Comparison of ENCODE assay signal across 11 cellular contexts in genomic region chr2:97742381-97742847, GRCh38. TPM values are rescaled to one million over a fixed set of nuclear protein-coding genes. Genes with fewer than 3 reads are reported as not detected.
A peak's percentile ranks its signal among the peaks of the same experiment; 100 is the strongest.
DNase-seq lines count a peak whose midpoint lies in the region; ATAC-seq, FAIRE-seq and TF ChIP-seq lines count a peak whose summit lies in the region.
"Had no signal": no experiment of that assay in that cellular context is flagged by ENCODE, and none has a peak within 500 bp of the region (broad histone marks: within the 10 kb centered on the region; RNA-seq: fewer than 3 reads in every experiment).

No MANE protein-coding gene starts in this region.

- H3K9me3 ChIP-seq in astrocyte (ENCODE audit: insufficient read depth, low read depth, low read length) (no peaks in the 10 kb centered on the region), neural progenitor cell (ENCODE audit: low read depth) (no peaks in the 10 kb centered on the region), hepatocyte (ENCODE audit: low read depth) (no peaks in the 10 kb centered on the region)
- H3K9me3 ChIP-seq in naive thymus-derived CD4-positive, alpha-beta T cell (ENCODE audit: control insufficient read depth in 2 of 3, low read length in 3 of 3), result no peaks in the 10 kb centered on the region
- H3K9me3 ChIP-seq: ovary, vagina had no signal

- no peak overlapping the region for H3K4me3 ChIP-seq in astrocyte (ENCODE audit: insufficient read depth, low read depth, low read length)
- no peak overlapping the region for H3K4me3 ChIP-seq in naive thymus-derived CD4-positive, alpha-beta T cell (ENCODE audit: low read length)
- H3K4me3 ChIP-seq in neural progenitor cell, result no peak overlapping the region
- H3K4me3 ChIP-seq in hepatocyte, result no peak overlapping the region
- H3K4me3 ChIP-seq: ovary, vagina had no signal

- no peak for DNase-seq in activated CD4-positive, CD25-positive, alpha-beta regulatory T cell (lab: John Stamatoyannopoulos, UW)
- DNase-seq in RKO (ENCODE audit: low spot score) (peak; percentile 3), astrocyte (ENCODE audit: low read depth) (no peak), neural progenitor cell (ENCODE audit: low spot score) (no peak), NCI-H187 treated with DMSO at 0.1 percent for 48 hours (lab: John Stamatoyannopoulos, UW) (no peak), hepatocyte (ENCODE audit: low spot score) (no peak)
- DNase-seq in naive thymus-derived CD4-positive, alpha-beta T cell, result peak in 2 of 9 donors; percentile 4 to 49
- DNase-seq: NCI-H2227 treated with DMSO at 0.1 percent for 48 hours, ovary had no signal

- CTCF ChIA-PET in naive thymus-derived CD4-positive, alpha-beta T cell (lab: Charles Lee), result interaction anchor here (0.7 to 4.8 kb wide), 6 partner anchors 21 to 45 kb away, joined by 3 to 15 read pairs (median 3); no protein-coding TSS in a partner anchor

- H4K20me1 ChIP-seq in astrocyte (ENCODE audit: insufficient read depth, low read length), result no peaks in the 10 kb centered on the region
- no peaks in the 10 kb centered on the region for H4K20me1 ChIP-seq in neural progenitor cell (ENCODE audit: low read depth)
- H4K20me1 ChIP-seq in hepatocyte (ENCODE audit: insufficient read depth, poor library complexity, severe bottlenecking), result no peaks in the 10 kb centered on the region

- H3K9me2 ChIP-seq in hepatocyte (replicated peaks; ENCODE audit: insufficient read depth), result no peaks in the 10 kb centered on the region

- no peak overlapping the region for H2AFZ ChIP-seq in astrocyte (ENCODE audit: low read depth, low read length)
- H2AFZ ChIP-seq in neural progenitor cell (replicated peaks), result no peak overlapping the region
- no peak overlapping the region for H2AFZ ChIP-seq in hepatocyte

- peaks cover 12% of the 10 kb centered on the region for H3K4me1 Mint-ChIP-seq in astrocyte (ENCODE audit: low read depth, unreplicated experiment)
- peaks cover 51 to 82% (median 69%) of the 10 kb centered on the region in 7 donors for H3K4me1 Mint-ChIP-seq in naive thymus-derived CD4-positive, alpha-beta T cell
- peaks cover 6% of the 10 kb centered on the region for H3K4me1 Mint-ChIP-seq in neural progenitor cell

- H3F3A ChIP-seq in neural progenitor cell (ENCODE audit: low read depth), result no peaks in the 10 kb centered on the region

- H3K4me2 ChIP-seq in astrocyte (ENCODE audit: low read length), result peak overlapping the region; percentile 9
- no peak overlapping the region for H3K4me2 ChIP-seq in neural progenitor cell
- no peak overlapping the region for H3K4me2 ChIP-seq in hepatocyte

- peak; percentile 34 to 48 for ATAC-seq in activated CD4-positive, CD25-positive, alpha-beta regulatory T cell treated with anti-CD3 and anti-CD28 coated beads, Interleukin-2, amount 50 U/mL, for 24 hours
- peak; percentile 54 for ATAC-seq in naive thymus-derived CD4-positive, alpha-beta T cell

- H3K36me3 ChIP-seq in astrocyte (ENCODE audit: insufficient read depth, low read length), result no peaks in the 10 kb centered on the region
- peaks cover 10 to 39% (median 13%) of the 10 kb centered on the region in 3 experiments for H3K36me3 ChIP-seq in naive thymus-derived CD4-positive, alpha-beta T cell (ENCODE audit: control insufficient read depth in 2 of 3, insufficient read depth in 3 of 3, low read length in 3 of 3)
- H3K36me3 ChIP-seq in neural progenitor cell, result no peaks in the 10 kb centered on the region
- no peaks in the 10 kb centered on the region for H3K36me3 ChIP-seq in hepatocyte (replicated peaks; ENCODE audit: insufficient read depth, low read depth)
- H3K36me3 ChIP-seq: ovary, vagina had no signal

- no peak for TF ChIP-seq CTCF in astrocyte (IDR thresholded peaks at IDR 0.05; ENCODE audit: insufficient read depth, low read depth, low read length)
- no peak for TF ChIP-seq CTCF in neural progenitor cell (IDR thresholded peaks at IDR 0.05)
- TF ChIP-seq CTCF in hepatocyte (IDR thresholded peaks at IDR 0.05; ENCODE audit: poor library complexity), result no peak

- no peak overlapping the region for H3K4me3 Mint-ChIP-seq in astrocyte (ENCODE audit: unreplicated experiment)
- peak overlapping the region in 1 of 10 donors; percentile 69 for H3K4me3 Mint-ChIP-seq in naive thymus-derived CD4-positive, alpha-beta T cell
- no peak overlapping the region for H3K4me3 Mint-ChIP-seq in neural progenitor cell

- FAIRE-seq in astrocyte (lab: Jason Lieb, UNC), result no peak

- H3K27me3 Mint-ChIP-seq in astrocyte (ENCODE audit: low read depth, unreplicated experiment), result peaks cover 12% of the 10 kb centered on the region
- no peaks in the 10 kb centered on the region for H3K27me3 Mint-ChIP-seq in naive thymus-derived CD4-positive, alpha-beta T cell
- H3K27me3 Mint-ChIP-seq in neural progenitor cell (ENCODE audit: insufficient read depth, low read depth), result peaks cover 4% of the 10 kb centered on the region

- 87% methylated on average over 4 of the region's 4 CpGs for WGBS in hepatocyte (ENCODE audit: low lambda C conversion rate, missing lambda C conversion rate)

- no peaks in the 10 kb centered on the region for H3K79me2 ChIP-seq in astrocyte (ENCODE audit: insufficient read depth, low read length)
- H3K79me2 ChIP-seq in neural progenitor cell (ENCODE audit: low read depth), result no peaks in the 10 kb centered on the region
- H3K79me2 ChIP-seq in hepatocyte, result no peaks in the 10 kb centered on the region

- H3K4me1 ChIP-seq in astrocyte (ENCODE audit: insufficient read depth, low read length), result peaks cover 6% of the 10 kb centered on the region
- H3K4me1 ChIP-seq in naive thymus-derived CD4-positive, alpha-beta T cell (ENCODE audit: control insufficient read depth in 2 of 2, insufficient read depth in 2 of 2, low read length in 2 of 2), result peaks cover 24 to 73% of the 10 kb centered on the region in 2 donors
- H3K4me1 ChIP-seq in neural progenitor cell, result no peaks in the 10 kb centered on the region
- no peaks in the 10 kb centered on the region for H3K4me1 ChIP-seq in hepatocyte (ENCODE audit: insufficient read depth)
- H3K4me1 ChIP-seq: vagina had no signal

- no peak overlapping the region for H3K9ac ChIP-seq in astrocyte (ENCODE audit: low read length)
- H3K9ac ChIP-seq in neural progenitor cell, result no peak overlapping the region

- no peak overlapping the region for H3K27ac ChIP-seq in astrocyte (ENCODE audit: low read depth, low read length)
- H3K27ac ChIP-seq in naive thymus-derived CD4-positive, alpha-beta T cell (ENCODE audit: low read depth, low read length), result peak overlapping the region; percentile 48
- H3K27ac ChIP-seq in neural progenitor cell, result no peak overlapping the region
- no peak overlapping the region for H3K27ac ChIP-seq in hepatocyte
- H3K27ac ChIP-seq: ovary, vagina had no signal

- peaks cover 3% of the 10 kb centered on the region for H3K9me3 Mint-ChIP-seq in astrocyte (ENCODE audit: unreplicated experiment)
- H3K9me3 Mint-ChIP-seq in naive thymus-derived CD4-positive, alpha-beta T cell, result peaks cover 0 to 4% (median 0%) of the 10 kb centered on the region in 11 donors
- no peaks in the 10 kb centered on the region for H3K9me3 Mint-ChIP-seq in neural progenitor cell

- H3K36me3 Mint-ChIP-seq in astrocyte (ENCODE audit: low read depth, unreplicated experiment) (peaks cover 5% of the 10 kb centered on the region), neural progenitor cell (peaks cover 6% of the 10 kb centered on the region)
- H3K36me3 Mint-ChIP-seq in naive thymus-derived CD4-positive, alpha-beta T cell, result peaks cover 12 to 46% (median 21%) of the 10 kb centered on the region in 5 donors

- intact Hi-C loops in naive thymus-derived CD4-positive, alpha-beta T cell (cut with micrococcal nuclease), result loop anchor here in 1 of 2 donors (2.0 kb wide), 1 partner anchor 18 kb away; no protein-coding TSS in a partner anchor

- H3K27ac Mint-ChIP-seq in astrocyte (ENCODE audit: unreplicated experiment) (no peak overlapping the region), neural progenitor cell (no peak overlapping the region)
- H3K27ac Mint-ChIP-seq in naive thymus-derived CD4-positive, alpha-beta T cell, result peak overlapping the region; percentile 58 to 94 (median 79)

- H3K27me3 ChIP-seq in astrocyte (ENCODE audit: insufficient read depth, low read length) (no peaks in the 10 kb centered on the region), neural progenitor cell (no peaks in the 10 kb centered on the region), hepatocyte (no peaks in the 10 kb centered on the region)
- H3K27me3 ChIP-seq in naive thymus-derived CD4-positive, alpha-beta T cell (ENCODE audit: control insufficient read depth in 2 of 2, insufficient read depth in 2 of 2, low read length in 2 of 2), result no peaks in the 10 kb centered on the region
- H3K27me3 ChIP-seq: ovary, vagina had no signal

- POLR2A ChIA-PET in naive thymus-derived CD4-positive, alpha-beta T cell (lab: Charles Lee), result interaction anchor here (0.5 to 3.1 kb wide), 5 partner anchors 11 to 43 kb away, joined by 3 to 23 read pairs (median 3); partner anchors contain the start of gene ZAP70

RNA-seq across cellular contexts. Expression of gene ZAP70, which starts 29.0 kb away (rescaled TPM):
- 0.14 and 0.73 TPM in 2 replicates for total RNA-seq in astrocyte
- total RNA-seq in naive thymus-derived CD4-positive, alpha-beta T cell, result 100 to 1,000 TPM; 354 to 432 (median 382) TPM
- 100 to 1,000 TPM; 105 to 166 TPM for polyA plus RNA-seq in naive thymus-derived CD4-positive, alpha-beta T cell
- total RNA-seq in neural progenitor cell (ENCODE audit: low replicate concordance), result 0.37 TPM in 1 of 2 replicates, not detected in the other
- 0.80 and 1.4 TPM in 2 replicates for total RNA-seq in hepatocyte
- 1.5 and 1.6 TPM in 2 replicates for polyA plus RNA-seq in hepatocyte

Comparison
In these comparisons a context has a peak if more than half of its experiments do, and no peak if none do; other contexts are left out.
1. H3K27ac Mint-ChIP-seq: peak in naive thymus-derived CD4-positive, alpha-beta T cell (9 of 9); none in astrocyte (single experiment) and neural progenitor cell (single experiment).
2. RNA of gene ZAP70, which starts 29.0 kb away (total RNA-seq): 354 to 432 TPM in naive thymus-derived CD4-positive, alpha-beta T cell; 0.80 to 1.4 TPM in hepatocyte, 0.14 to 0.73 TPM in astrocyte and 0.37 TPM in neural progenitor cell; every median in the first group is over 100 times any median in the second.